In the genomic region with DNA sequence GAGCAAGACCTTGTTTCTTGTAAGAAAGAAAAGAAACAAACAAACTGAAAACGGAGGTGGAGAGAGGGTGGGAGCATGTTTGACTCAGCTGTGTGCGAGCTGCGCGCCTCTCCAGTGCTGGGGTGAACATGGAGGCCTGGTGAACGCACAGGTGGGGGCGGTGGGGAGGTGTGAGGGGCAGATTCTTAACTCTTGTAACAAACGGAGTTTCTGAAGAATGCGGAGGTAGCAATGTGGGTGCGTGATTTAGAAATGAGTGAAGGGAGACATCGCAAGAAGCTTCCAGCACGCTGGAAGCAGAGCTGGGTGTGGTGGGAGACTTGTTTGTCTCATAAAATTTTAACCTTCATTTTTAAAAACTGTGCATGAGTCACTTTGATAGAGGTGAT, we compare ENCODE assay signal across 18 cellular contexts. TPM values are rescaled to one million over a fixed set of nuclear protein-coding genes. Genes with fewer than 3 reads are reported as not detected.
"Had no signal": no experiment of that assay in that cellular context is flagged by ENCODE, and none has a peak within 500 bp of the region (broad histone marks: within the 10 kb centered on the region; RNA-seq: fewer than 3 reads in every experiment).

No MANE protein-coding gene starts in this region.

- H3K27me3 Mint-ChIP-seq: effector memory CD8-positive, alpha-beta T cell; naive thymus-derived CD8-positive, alpha-beta T cell had no signal

- H3K9me3 ChIP-seq: esophagus squamous epithelium, mucosa of descending colon, psoas muscle, sigmoid colon had no signal

- H3K4me3 Mint-ChIP-seq: effector memory CD8-positive, alpha-beta T cell; naive thymus-derived CD8-positive, alpha-beta T cell had no signal

- H3K27ac ChIP-seq: esophagus squamous epithelium, hepatocyte, parathyroid adenoma, psoas muscle, sigmoid colon, skin epidermis had no signal

- H3K36me3 ChIP-seq: sigmoid colon had no signal

- H3K27me3 ChIP-seq: esophagus squamous epithelium, hepatocyte, sigmoid colon had no signal

- H3K36me3 Mint-ChIP-seq: naive thymus-derived CD8-positive, alpha-beta T cell had no signal

- H3K9me3 Mint-ChIP-seq: effector memory CD8-positive, alpha-beta T cell; naive thymus-derived CD8-positive, alpha-beta T cell had no signal

- H3K4me3 ChIP-seq: esophagus squamous epithelium, hepatocyte, mucosa of descending colon, psoas muscle, sigmoid colon, skin epidermis had no signal

- DNase-seq: effector memory CD8-positive, alpha-beta T cell; esophagus squamous epithelium; foreskin fibroblast; kidney; left colon; mammary epithelial cell; mucosa of descending colon; naive thymus-derived CD8-positive, alpha-beta T cell; psoas muscle; sigmoid colon; stimulated activated CD4-positive, alpha-beta T cell treated with anti-CD3 and anti-CD28 coated beads, Interleukin-2, amount 100 ng/mL, for 24 hours; stimulated activated CD4-positive, alpha-beta T cell treated with anti-CD3 and anti-CD28 coated beads, Interleukin-4, amount 100 ng/mL, for 4 hours; stimulated activated naive CD4-positive, alpha-beta T cell treated with Interleukin-2 at 50 U/mL for 16 hours; trophoblast cell had no signal

- H3K4me1 Mint-ChIP-seq: naive thymus-derived CD8-positive, alpha-beta T cell had no signal

- ATAC-seq: effector memory CD8-positive, alpha-beta T cell; left colon; mucosa of descending colon; naive thymus-derived CD8-positive, alpha-beta T cell; psoas muscle had no signal

- H3K4me1 ChIP-seq: esophagus squamous epithelium, parathyroid adenoma, psoas muscle, sigmoid colon had no signal

RNA-seq across cellular contexts. Expression of a gene that starts 58.2 kb away (rescaled TPM):
- total RNA-seq: epithelial cell of proximal tubule; hepatocyte; mammary epithelial cell; naive thymus-derived CD8-positive, alpha-beta T cell; psoas muscle had no signal
